ENCODE assay signal across 20 cellular contexts in the genomic region with DNA sequence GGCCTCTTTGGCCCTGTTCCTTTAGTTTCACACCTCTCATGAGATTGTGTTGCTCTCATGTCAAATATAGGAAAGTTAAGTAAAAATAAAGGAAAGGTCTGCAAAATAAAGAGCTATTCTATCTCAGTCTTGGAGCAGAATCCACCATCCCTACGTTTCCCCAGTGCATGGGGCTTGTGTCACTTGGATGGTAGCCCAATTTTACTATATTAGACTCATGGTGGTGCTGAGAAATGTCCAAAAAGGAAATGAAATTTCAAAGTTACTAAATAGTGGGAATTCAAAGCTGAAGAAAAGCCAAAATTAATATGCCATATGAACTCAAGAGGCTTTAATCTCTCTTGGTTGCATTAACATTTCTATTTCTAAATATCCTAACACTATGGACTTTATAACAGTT.
"Had no signal": no experiment of that assay in that cellular context is flagged by ENCODE, and none has a peak within 500 bp of the region (broad histone marks: within the 10 kb centered on the region; RNA-seq: fewer than 3 reads in every experiment).

No MANE protein-coding gene starts in this region.

- DNase-seq: activated gamma-delta T cell treated with Interleukin-2 at 50 U/mL for 16 hours; activated T-cell treated with anti-CD3 and anti-CD28 coated beads, Interleukin-2, amount 50 U/mL, for 1 hour; adrenal gland; cortex of kidney; kidney; lower lobe of right lung; naive thymus-derived CD4-positive, alpha-beta T cell; retina; sigmoid colon; spleen; stimulated activated CD4-positive, alpha-beta T cell treated with anti-CD3 and anti-CD28 coated beads, Interleukin-4, amount 100 ng/mL, for 24 hours; stimulated activated naive CD4-positive, alpha-beta T cell treated with Interleukin-2 at 50 U/mL for 16 hours; T-helper 1 cell; upper lobe of left lung had no signal

- H3K4me1 Mint-ChIP-seq: activated naive CD4-positive, alpha-beta T cell treated with anti-CD3 and anti-CD28 coated beads, Interleukin-2, amount 50 U/mL, for 24 hours; naive thymus-derived CD4-positive, alpha-beta T cell; neural progenitor cell had no signal

- H3K4me3 ChIP-seq: adrenal gland, ascending aorta, lower lobe of right lung, neural progenitor cell, sigmoid colon, spleen, upper lobe of left lung had no signal

- H3K9ac ChIP-seq: neural progenitor cell had no signal

- H3K4me3 Mint-ChIP-seq: activated naive CD4-positive, alpha-beta T cell treated with anti-CD3 and anti-CD28 coated beads, Interleukin-2, amount 50 U/mL, for 24 hours; naive thymus-derived CD4-positive, alpha-beta T cell; neural progenitor cell had no signal

- H3K27ac ChIP-seq: adrenal gland, ascending aorta, lower lobe of right lung, neural progenitor cell, sigmoid colon, spleen, upper lobe of left lung had no signal

- ATAC-seq: left lobe of liver; lower lobe of right lung; naive thymus-derived CD4-positive, alpha-beta T cell had no signal

- H2AFZ ChIP-seq: neural progenitor cell had no signal

- H3K4me1 ChIP-seq: lower lobe of right lung, neural progenitor cell, spleen had no signal

- H3K36me3 ChIP-seq: adrenal gland, ascending aorta, lower lobe of right lung, neural progenitor cell, sigmoid colon, spleen, upper lobe of left lung had no signal

- H3K9me3 Mint-ChIP-seq: activated naive CD4-positive, alpha-beta T cell treated with anti-CD3 and anti-CD28 coated beads, Interleukin-2, amount 50 U/mL, for 24 hours; naive thymus-derived CD4-positive, alpha-beta T cell; neural progenitor cell had no signal

- H3K9me3 ChIP-seq: adrenal gland, ascending aorta, lower lobe of right lung, sigmoid colon, spleen, upper lobe of left lung had no signal

- FAIRE-seq: TTC549 had no signal

- H3K4me2 ChIP-seq: neural progenitor cell had no signal

- H3K36me3 Mint-ChIP-seq: activated naive CD4-positive, alpha-beta T cell treated with anti-CD3 and anti-CD28 coated beads, Interleukin-2, amount 50 U/mL, for 24 hours; naive thymus-derived CD4-positive, alpha-beta T cell; neural progenitor cell had no signal

- H3K27me3 ChIP-seq: adrenal gland, ascending aorta, neural progenitor cell, sigmoid colon, spleen, upper lobe of left lung had no signal

- H3K27ac Mint-ChIP-seq: activated naive CD4-positive, alpha-beta T cell treated with anti-CD3 and anti-CD28 coated beads, Interleukin-2, amount 50 U/mL, for 24 hours; naive thymus-derived CD4-positive, alpha-beta T cell; neural progenitor cell; progenitor cell of endocrine pancreas had no signal

- H3K27me3 Mint-ChIP-seq: progenitor cell of endocrine pancreas had no signal
